17 cellular contexts compared by ENCODE assay signal in the genomic region with DNA sequence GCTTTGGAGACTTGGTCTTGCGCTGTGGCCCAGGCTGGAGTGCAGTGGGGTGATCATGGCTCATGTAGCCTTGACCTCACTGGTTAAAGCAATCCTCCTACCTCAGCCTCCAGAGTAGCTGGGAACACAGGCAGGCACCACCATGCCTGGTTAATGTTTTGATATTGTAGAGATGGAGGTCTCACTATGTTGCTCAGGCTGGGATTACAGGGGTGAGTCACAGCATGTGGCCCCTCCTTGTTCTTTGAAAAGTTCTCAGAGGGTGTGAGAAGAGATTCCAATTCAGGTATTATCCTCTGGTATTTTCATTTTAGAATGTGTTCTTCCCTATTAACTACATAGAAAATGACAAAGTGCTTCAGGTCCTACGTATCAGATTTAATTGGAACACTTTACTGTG.
"Had no signal": no experiment of that assay in that cellular context is flagged by ENCODE, and none has a peak within 500 bp of the region (broad histone marks: within the 10 kb centered on the region; RNA-seq: fewer than 3 reads in every experiment).

No MANE protein-coding gene starts in this region.

- H3K4me3 ChIP-seq: adrenal gland, left ventricle myocardium inferior, testis had no signal

- H3K9me3 ChIP-seq: adrenal gland, left ventricle myocardium inferior, testis had no signal

- H3K27ac ChIP-seq: adrenal gland, left ventricle myocardium inferior, testis had no signal

- H3K9me3 Mint-ChIP-seq: activated CD8-positive, alpha-beta T cell treated with anti-CD3 and anti-CD28 coated beads for 36 hours; activated T-cell treated with anti-CD3 and anti-CD28 coated beads, Interleukin-2, amount 50 U/mL, for 72 hours; brain; nephron progenitor cell; stimulated activated naive CD8-positive, alpha-beta T cell treated with anti-CD3 and anti-CD28 coated beads, Interleukin-15, amount 100 ng/mL, for 72 hours had no signal

- H3K27me3 ChIP-seq: adrenal gland, testis had no signal

- H3K27ac Mint-ChIP-seq: activated CD8-positive, alpha-beta T cell treated with anti-CD3 and anti-CD28 coated beads for 36 hours; activated T-cell treated with anti-CD3 and anti-CD28 coated beads, Interleukin-2, amount 50 U/mL, for 72 hours; nephron progenitor cell; stimulated activated naive CD8-positive, alpha-beta T cell treated with anti-CD3 and anti-CD28 coated beads, Interleukin-15, amount 100 ng/mL, for 72 hours had no signal

- ATAC-seq: activated CD8-positive, alpha-beta T cell treated with anti-CD3 and anti-CD28 coated beads for 36 hours had no signal

- H3K36me3 Mint-ChIP-seq: brain had no signal

- DNase-seq: activated CD8-positive, alpha-beta memory T cell treated with anti-CD3 and anti-CD28 coated beads, Interleukin-2, amount 50 U/mL, for 4 hours; activated CD8-positive, alpha-beta T cell treated with anti-CD3 and anti-CD28 coated beads for 36 hours; activated naive CD4-positive, alpha-beta T cell; activated T-cell treated with anti-CD3 and anti-CD28 coated beads, Interleukin-2, amount 50 U/mL, for 72 hours; adrenal gland; cerebellar nuclear complex; erythroblast; islet precursor cell; left ventricle myocardium inferior; mesenchymal stem cell; nephron progenitor cell; stimulated activated CD4-positive, alpha-beta T cell treated with anti-CD3 and anti-CD28 coated beads, Interleukin-15, amount 100 ng/mL, for 24 hours; stimulated activated CD4-positive, alpha-beta T cell treated with anti-CD3 and anti-CD28 coated beads, Interleukin-4, amount 100 ng/mL, for 4 hours; stimulated activated naive CD8-positive, alpha-beta T cell treated with anti-CD3 and anti-CD28 coated beads, Interleukin-15, amount 100 ng/mL, for 72 hours; T-helper 9 cell; testis had no signal

- H3K4me3 Mint-ChIP-seq: activated CD8-positive, alpha-beta T cell treated with anti-CD3 and anti-CD28 coated beads for 36 hours; activated T-cell treated with anti-CD3 and anti-CD28 coated beads, Interleukin-2, amount 50 U/mL, for 72 hours; brain; nephron progenitor cell; stimulated activated naive CD8-positive, alpha-beta T cell treated with anti-CD3 and anti-CD28 coated beads, Interleukin-15, amount 100 ng/mL, for 72 hours had no signal
